18 cellular contexts compared by ENCODE assay signal in genomic region chr4:25446611-25447010, GRCh38.
"Had no signal": no experiment of that assay in that cellular context is flagged by ENCODE, and none has a peak within 500 bp of the region (broad histone marks: within the 10 kb centered on the region; RNA-seq: fewer than 3 reads in every experiment).

No MANE protein-coding gene starts in this region.

- H3K36me3 ChIP-seq: brain microvascular endothelial cell, esophagus muscularis mucosa, vagina had no signal

- H3K4me1 ChIP-seq: esophagus muscularis mucosa had no signal

- H3K27me3 ChIP-seq: brain microvascular endothelial cell, esophagus muscularis mucosa, hepatocyte, vagina had no signal

- H3K27ac Mint-ChIP-seq: activated naive CD8-positive, alpha-beta T cell treated with anti-CD3 and anti-CD28 coated beads for 36 hours; activated T-helper 1 cell treated with anti-CD3 and anti-CD28 coated beads, Interleukin-12 subunit alpha, Interleukin-12 subunit beta, Interleukin-2, Interleukin-4 antibody, amounts not matched to agents 30 ng/mL and 10 ng/mL and 1 ng/mL, durations not matched to agents 14 hours and 24 hours and 36 hours; natural killer cell treated with Interleukin-12 subunit alpha and Interleukin-12 subunit beta and Interleukin-15 and Interleukin-18, amount 100 ng/mL, for 72 hours; stimulated activated memory B cell treated with anti-CD40 and anti-IgM and Interleukin-4, amounts not matched to agents 10 μg/mL and 1 μg/mL and 100 μg/mL, for 72 hours had no signal

- H3K9me3 Mint-ChIP-seq: activated naive CD8-positive, alpha-beta T cell treated with anti-CD3 and anti-CD28 coated beads for 36 hours; activated T-helper 1 cell treated with anti-CD3 and anti-CD28 coated beads, Interleukin-12 subunit alpha, Interleukin-12 subunit beta, Interleukin-2, Interleukin-4 antibody, amounts not matched to agents 30 ng/mL and 10 ng/mL and 1 ng/mL, durations not matched to agents 14 hours and 24 hours and 36 hours; central memory CD8-positive, alpha-beta T cell; natural killer cell treated with Interleukin-12 subunit alpha and Interleukin-12 subunit beta and Interleukin-15 and Interleukin-18, amount 100 ng/mL, for 72 hours; stimulated activated memory B cell treated with anti-CD40 and anti-IgM and Interleukin-4, amounts not matched to agents 10 μg/mL and 1 μg/mL and 100 μg/mL, for 72 hours had no signal

- ATAC-seq: left ventricle myocardium superior; natural killer cell treated with Interleukin-12 subunit alpha and Interleukin-12 subunit beta and Interleukin-15 and Interleukin-18, amount 100 ng/mL, for 72 hours; stimulated activated memory B cell treated with anti-CD40 and anti-IgM and Interleukin-4, amounts not matched to agents 10 μg/mL and 1 μg/mL and 100 μg/mL, for 72 hours had no signal

- H3K4me1 Mint-ChIP-seq: central memory CD8-positive, alpha-beta T cell; stimulated activated memory B cell treated with anti-CD40 and anti-IgM and Interleukin-4, amounts not matched to agents 10 μg/mL and 1 μg/mL and 100 μg/mL, for 72 hours had no signal

- H3K4me3 ChIP-seq: coronary artery, esophagus muscularis mucosa, hepatocyte, vagina had no signal

- H3K36me3 Mint-ChIP-seq: natural killer cell treated with Interleukin-12 subunit alpha and Interleukin-12 subunit beta and Interleukin-15 and Interleukin-18, amount 100 ng/mL, for 72 hours; stimulated activated memory B cell treated with anti-CD40 and anti-IgM and Interleukin-4, amounts not matched to agents 10 μg/mL and 1 μg/mL and 100 μg/mL, for 72 hours had no signal

- H3K27ac ChIP-seq: brain microvascular endothelial cell, coronary artery, esophagus muscularis mucosa, hepatocyte, vagina had no signal

- H3K9me3 ChIP-seq: esophagus muscularis mucosa, vagina had no signal

- DNase-seq: activated CD4-positive, alpha-beta T cell treated with anti-CD3 and anti-CD28 coated beads, Interleukin-2, amount 50 U/mL, for 1 hour; activated CD8-positive, alpha-beta memory T cell treated with anti-CD3 and anti-CD28 coated beads for 24 hours; activated naive CD8-positive, alpha-beta T cell treated with anti-CD3 and anti-CD28 coated beads for 36 hours; brain microvascular endothelial cell; left ventricle myocardium superior; nucleus accumbens; posterior cingulate gyrus; retina; stimulated activated CD4-positive, alpha-beta T cell treated with anti-CD3 and anti-CD28 coated beads, Interleukin-12 subunit alpha, Interleukin-12 subunit beta, amount 100 ng/mL, for 4 hours; stimulated activated CD4-positive, alpha-beta T cell treated with anti-CD3 and anti-CD28 coated beads, Interleukin-2, amount 100 ng/mL, for 24 hours had no signal

- H3K27me3 Mint-ChIP-seq: activated naive CD8-positive, alpha-beta T cell treated with anti-CD3 and anti-CD28 coated beads for 36 hours; central memory CD8-positive, alpha-beta T cell had no signal

- H3K4me3 Mint-ChIP-seq: activated naive CD8-positive, alpha-beta T cell treated with anti-CD3 and anti-CD28 coated beads for 36 hours; activated T-helper 1 cell treated with anti-CD3 and anti-CD28 coated beads, Interleukin-12 subunit alpha, Interleukin-12 subunit beta, Interleukin-2, Interleukin-4 antibody, amounts not matched to agents 30 ng/mL and 10 ng/mL and 1 ng/mL, durations not matched to agents 14 hours and 24 hours and 36 hours; central memory CD8-positive, alpha-beta T cell; natural killer cell treated with Interleukin-12 subunit alpha and Interleukin-12 subunit beta and Interleukin-15 and Interleukin-18, amount 100 ng/mL, for 72 hours; stimulated activated memory B cell treated with anti-CD40 and anti-IgM and Interleukin-4, amounts not matched to agents 10 μg/mL and 1 μg/mL and 100 μg/mL, for 72 hours had no signal
